Comparison of ENCODE assay signal across 25 cellular contexts in the genomic region with DNA sequence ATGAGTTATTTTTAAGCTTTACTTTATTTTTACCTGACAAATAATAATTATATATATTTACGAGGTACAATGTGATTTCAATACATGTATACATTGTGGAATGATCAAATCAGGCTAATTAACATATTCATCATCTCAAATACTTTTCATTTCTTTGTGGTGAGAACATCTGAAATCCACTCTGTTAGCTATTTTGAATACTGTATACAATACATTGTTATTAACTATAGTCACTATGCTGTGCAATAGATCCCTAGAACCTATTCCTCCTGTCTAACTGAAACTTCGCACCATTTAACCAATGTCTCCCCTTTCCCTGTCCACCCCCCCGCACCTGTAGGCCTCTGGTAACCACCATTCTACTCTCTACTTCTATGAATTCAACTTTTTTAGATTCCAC.
"Had no signal": no experiment of that assay in that cellular context is flagged by ENCODE, and none has a peak within 500 bp of the region (broad histone marks: within the 10 kb centered on the region; RNA-seq: fewer than 3 reads in every experiment).

No MANE protein-coding gene starts in this region.

- H3K36me3 ChIP-seq: brain microvascular endothelial cell, Peyer's patch, SJSA1 had no signal

- H3K4me3 ChIP-seq: Peyer's patch, SJSA1 had no signal

- H3K27me3 Mint-ChIP-seq: activated CD8-positive, alpha-beta T cell treated with anti-CD3 and anti-CD28 coated beads for 36 hours; activated naive CD4-positive, alpha-beta T cell treated with anti-CD3 and anti-CD28 coated beads, Interleukin-2, amount 50 U/mL, for 24 hours; activated naive CD8-positive, alpha-beta T cell treated with anti-CD3 and anti-CD28 coated beads, Interleukin-2, amount 50 U/mL, for 24 hours; activated T-cell treated with anti-CD3 and anti-CD28 coated beads, Interleukin-2, amount 50 U/mL, for 24 hours had no signal

- H3K9me3 Mint-ChIP-seq: activated CD8-positive, alpha-beta T cell treated with anti-CD3 and anti-CD28 coated beads for 36 hours; activated naive CD4-positive, alpha-beta T cell treated with anti-CD3 and anti-CD28 coated beads, Interleukin-2, amount 50 U/mL, for 24 hours; activated naive CD8-positive, alpha-beta T cell treated with anti-CD3 and anti-CD28 coated beads, Interleukin-2, amount 50 U/mL, for 24 hours; activated T-cell treated with anti-CD3 and anti-CD28 coated beads, Interleukin-2, amount 50 U/mL, for 24 hours; activated T-helper 1 cell treated with anti-CD3 and anti-CD28 coated beads, Interleukin-12 subunit alpha, Interleukin-12 subunit beta, Interleukin-2, Interleukin-4 antibody, amounts not matched to agents 30 ng/mL and 10 ng/mL and 1 ng/mL, durations not matched to agents 14 hours and 24 hours and 36 hours had no signal

- H3K27ac Mint-ChIP-seq: activated CD8-positive, alpha-beta T cell treated with anti-CD3 and anti-CD28 coated beads for 36 hours; activated naive CD4-positive, alpha-beta T cell treated with anti-CD3 and anti-CD28 coated beads, Interleukin-2, amount 50 U/mL, for 24 hours; activated naive CD8-positive, alpha-beta T cell treated with anti-CD3 and anti-CD28 coated beads, Interleukin-2, amount 50 U/mL, for 24 hours; activated T-cell treated with anti-CD3 and anti-CD28 coated beads, Interleukin-2, amount 50 U/mL, for 24 hours; activated T-helper 1 cell treated with anti-CD3 and anti-CD28 coated beads, Interleukin-12 subunit alpha, Interleukin-12 subunit beta, Interleukin-2, Interleukin-4 antibody, amounts not matched to agents 30 ng/mL and 10 ng/mL and 1 ng/mL, durations not matched to agents 14 hours and 24 hours and 36 hours had no signal

- H3K27ac ChIP-seq: brain microvascular endothelial cell, Peyer's patch, RWPE1, SJSA1 had no signal

- H3K27me3 ChIP-seq: brain microvascular endothelial cell, Peyer's patch, SJSA1 had no signal

- ATAC-seq: activated CD4-positive, CD25-positive, alpha-beta regulatory T cell treated with anti-CD3 and anti-CD28 coated beads, Interleukin-2, amount 50 U/mL, for 24 hours; activated CD8-positive, alpha-beta T cell treated with anti-CD3 and anti-CD28 coated beads for 36 hours; activated naive CD8-positive, alpha-beta T cell treated with anti-CD3 and anti-CD28 coated beads, Interleukin-2, amount 50 U/mL, for 24 hours; SK-N-SH treated with all-trans-retinoic acid at 6 μM for 48 hours had no signal

- DNase-seq: activated CD4-positive, alpha-beta T cell treated with anti-CD3 and anti-CD28 coated beads for 4 hours; activated CD8-positive, alpha-beta T cell treated with anti-CD3 and anti-CD28 coated beads for 36 hours; activated effector memory CD4-positive, alpha-beta T cell treated with Interleukin-2 at 50 U/mL for 16 hours; activated naive CD4-positive, alpha-beta T cell; activated naive CD8-positive, alpha-beta T cell treated with anti-CD3 and anti-CD28 coated beads, Interleukin-2, amount 50 U/mL, for 24 hours; activated T-cell treated with anti-CD3 and anti-CD28 coated beads, Interleukin-2, amount 50 U/mL, for 24 hours; amygdala; brain microvascular endothelial cell; Karpas-422; MM.1S; NCI-H1105; NCI-H1436; NCI-H1694 treated with DMSO at 0.1 percent for 48 hours; NCI-H2029 treated with DMSO at 0.1 percent for 48 hours; NCI-H345; NCI-H510A; Peyer's patch; SHP77; SW 1271 had no signal

- H3K4me1 ChIP-seq: SJSA1 had no signal

- H3K36me3 Mint-ChIP-seq: activated naive CD4-positive, alpha-beta T cell treated with anti-CD3 and anti-CD28 coated beads, Interleukin-2, amount 50 U/mL, for 24 hours had no signal

- H3K4me3 Mint-ChIP-seq: activated CD8-positive, alpha-beta T cell treated with anti-CD3 and anti-CD28 coated beads for 36 hours; activated naive CD4-positive, alpha-beta T cell treated with anti-CD3 and anti-CD28 coated beads, Interleukin-2, amount 50 U/mL, for 24 hours; activated naive CD8-positive, alpha-beta T cell treated with anti-CD3 and anti-CD28 coated beads, Interleukin-2, amount 50 U/mL, for 24 hours; activated T-cell treated with anti-CD3 and anti-CD28 coated beads, Interleukin-2, amount 50 U/mL, for 24 hours; activated T-helper 1 cell treated with anti-CD3 and anti-CD28 coated beads, Interleukin-12 subunit alpha, Interleukin-12 subunit beta, Interleukin-2, Interleukin-4 antibody, amounts not matched to agents 30 ng/mL and 10 ng/mL and 1 ng/mL, durations not matched to agents 14 hours and 24 hours and 36 hours had no signal

- H3K9me3 ChIP-seq: Peyer's patch, SJSA1 had no signal
